ENCODE assay signal across 1 cellular context in genomic region chr2:70036290-70036689, GRCh38.
TF ChIP-seq lines count a peak whose summit lies in the region.

No MANE protein-coding gene starts in this region.

TF ChIP-seq in K562, 482 proteins besides CTCF, POLR2A, EP300 and RAD21:
- TF ChIP-seq PPARD (CRISPR knock-in tag; IDR thresholded peaks at IDR 0.05) (no peak), MAFF (IDR thresholded peaks at IDR 0.05; ENCODE audit: low read length) (0 out of 2 replicates have a peak, but pooled peaks have one; percentile 18), JUNB (CRISPR knock-in tag; conservative IDR thresholded peaks at IDR 0.05) (no peak), FOXA3 (CRISPR knock-in tag; conservative IDR thresholded peaks at IDR 0.05 in 1 of 2, IDR thresholded peaks at IDR 0.05 in 1 of 2) (no peak), CHD2 (IDR thresholded peaks at IDR 0.05; ENCODE audit: low read depth, low read length) (no peak), NKRF (IDR thresholded peaks at IDR 0.05; ENCODE audit: borderline replicate concordance) (no peak), CREB3L1 (IDR thresholded peaks at IDR 0.05; ENCODE audit: borderline replicate concordance, low read depth) (no peak), ERF (CRISPR knock-in tag; IDR thresholded peaks at IDR 0.05) (no peak), GTF2F1 (IDR thresholded peaks at IDR 0.05; ENCODE audit: low read depth, low read length) (no peak), ZNF133 (CRISPR knock-in tag; IDR thresholded peaks at IDR 0.05) (no peak), E2F8 (IDR thresholded peaks at IDR 0.05; ENCODE audit: low read depth, partially characterized antibody) (no peak), MAFG (tag; conservative IDR thresholded peaks at IDR 0.05) (peak; percentile 49), C11orf30 (IDR thresholded peaks at IDR 0.05; ENCODE audit: low read depth) (peak; percentile 75), DPF2 (IDR thresholded peaks at IDR 0.05) (no peak), POLR3A (IDR thresholded peaks at IDR 0.05; ENCODE audit: borderline replicate concordance, extremely low read depth, insufficient read depth, insufficient read length) (no peak), CEBPB (tag; IDR thresholded peaks at IDR 0.05) (no peak), POLR2H (tag; IDR thresholded peaks at IDR 0.05; ENCODE audit: low read depth) (no peak), TSHZ1 (CRISPR knock-in tag; IDR thresholded peaks at IDR 0.05) (no peak), ZNF316 (IDR thresholded peaks at IDR 0.05) (peak; percentile 86), ZNF253 (CRISPR knock-in tag; conservative IDR thresholded peaks at IDR 0.05) (no peak), TFAP4 (CRISPR knock-in tag; IDR thresholded peaks at IDR 0.05; ENCODE audit: borderline replicate concordance) (no peak), TEAD1 (CRISPR knock-in tag; IDR thresholded peaks at IDR 0.05) (no peak), FUS (optimal IDR thresholded peaks at IDR 0.05; ENCODE audit: low read depth, low read length) (no peak), HSF4 (CRISPR knock-in tag; IDR thresholded peaks at IDR 0.05; ENCODE audit: borderline replicate concordance) (no peak), BDP1 (IDR thresholded peaks at IDR 0.05; ENCODE audit: insufficient read depth, insufficient read length) (no peak), CREBBP (IDR thresholded peaks at IDR 0.05; ENCODE audit: low read depth, low read length) (no peak), ILF3 (IDR thresholded peaks at IDR 0.05; ENCODE audit: borderline replicate concordance) (no peak), ZNF354B (CRISPR knock-in tag; IDR thresholded peaks at IDR 0.05) (no peak), MAFK (IDR thresholded peaks at IDR 0.05; ENCODE audit: low read length) (peak; percentile 34; the same call in 1 of the 2 replicates), MCM3 (IDR thresholded peaks at IDR 0.05) (no peak), DACH1 (IDR thresholded peaks at IDR 0.05; ENCODE audit: partially characterized antibody) (no peak), ZNF57 (CRISPR knock-in tag; IDR thresholded peaks at IDR 0.05) (no peak), FOXP1 (CRISPR knock-in tag; IDR thresholded peaks at IDR 0.05) (no peak), MTA1 (IDR thresholded peaks at IDR 0.05; ENCODE audit: borderline replicate concordance) (no peak)
